In the genomic region with DNA sequence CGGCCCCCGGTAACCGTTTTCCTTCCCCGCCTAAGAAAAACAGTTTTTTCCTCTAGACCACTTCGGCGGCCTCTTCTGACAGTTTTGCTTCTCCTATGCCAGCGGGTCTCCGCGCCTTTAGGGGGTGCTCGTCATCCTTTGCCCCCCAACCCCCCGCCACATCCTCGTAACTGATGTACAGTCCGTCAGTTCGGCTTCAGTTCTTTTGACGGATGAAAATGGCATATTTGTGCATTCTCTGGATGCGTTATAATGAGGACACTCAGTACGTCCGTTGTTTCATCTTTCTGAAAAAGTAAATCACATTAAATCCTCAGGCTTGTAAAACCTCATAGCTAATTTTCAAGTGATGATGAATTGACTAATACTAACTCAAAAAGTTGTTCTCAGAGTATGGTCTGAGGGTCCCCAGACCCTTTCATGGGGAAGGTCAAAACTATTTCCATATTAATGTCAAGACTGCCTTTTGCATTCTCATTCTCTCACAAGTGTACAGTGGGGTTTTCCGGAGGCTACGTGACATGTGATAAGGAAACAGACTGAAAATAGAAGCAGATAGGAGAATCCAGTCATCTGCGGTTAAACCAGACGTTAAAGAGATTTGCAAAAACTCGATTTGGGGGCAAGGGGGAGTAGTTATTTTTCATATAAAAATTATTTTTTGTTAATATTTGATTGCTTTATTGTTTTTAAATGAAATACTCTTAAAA, we compare ENCODE assay signal across 8 cellular contexts. TPM values are rescaled to one million over a fixed set of nuclear protein-coding genes. Genes with fewer than 3 reads are reported as not detected.
DNase-seq lines count a peak whose midpoint lies in the region; TF ChIP-seq lines count a peak whose summit lies in the region.

No MANE protein-coding gene starts in this region.

- H3K27ac Mint-ChIP-seq in osteocyte (ENCODE audit: unreplicated experiment), result peak overlapping the region; percentile 98

- TF ChIP-seq CTCF in osteocyte (IDR thresholded peaks at IDR 0.05), result peak; percentile 50

- peak overlapping the region; percentile 91 for H3K4me3 Mint-ChIP-seq in osteocyte (ENCODE audit: unreplicated experiment)

- DNase-seq in activated CD4-positive, alpha-beta T cell treated with anti-CD3 and anti-CD28 coated beads for 24 hours (ENCODE audit: low read depth in 2 of 2), result peak; percentile 13 to 29
- no peak for DNase-seq in activated CD4-positive, alpha-beta T cell treated with anti-CD3 and anti-CD28 coated beads for 1 hour
- DNase-seq in HCEC 1CT (peak; percentile 16), MV-4-11 (lab: John Stamatoyannopoulos, UW) (peak; percentile 71), activated T-cell treated with anti-CD3 and anti-CD28 coated beads for 24 hours (ENCODE audit: low read depth) (peak; percentile 44), fibroblast of the conjunctiva (ENCODE audit: low read depth) (peak; percentile 29), osteocyte (ENCODE audit: extremely low spot score, unreplicated experiment) (no peak), posterior cingulate gyrus (no peak)

- H3K9me3 Mint-ChIP-seq in osteocyte (ENCODE audit: unreplicated experiment), result no peaks in the 10 kb centered on the region

- H3K36me3 Mint-ChIP-seq in osteocyte (ENCODE audit: unreplicated experiment), result peaks cover 3% of the 10 kb centered on the region

- no peaks in the 10 kb centered on the region for H3K27me3 Mint-ChIP-seq in osteocyte (ENCODE audit: unreplicated experiment)

- peaks cover 39% of the 10 kb centered on the region for H3K4me1 Mint-ChIP-seq in osteocyte (ENCODE audit: unreplicated experiment)

- intact Hi-C loops in posterior cingulate gyrus (cut with DNase I), result loop anchor here (5.0 to 10.0 kb wide), 2 partner anchors 69 to 262 kb away; a partner anchor contains a TSS

RNA-seq across cellular contexts. Expression of a gene that starts 0.8 kb away (rescaled TPM):
- total RNA-seq in osteocyte, result 542 and 552 TPM in 2 replicates

RNA-seq across cellular contexts. Expression of a gene that starts 53.7 kb away (rescaled TPM):
- total RNA-seq in osteocyte, result 52.0 and 53.7 TPM in 2 replicates

Comparison
In these comparisons a context has a peak if more than half of its experiments do, and no peak if none do; other contexts are left out.
1. DNase-seq: peak in activated CD4-positive, alpha-beta T cell treated with anti-CD3 and anti-CD28 coated beads for 24 hours (2 of 2), HCEC 1CT (single experiment), MV-4-11 (single experiment), activated T-cell treated with anti-CD3 and anti-CD28 coated beads for 24 hours (single experiment) and fibroblast of the conjunctiva (single experiment); none in activated CD4-positive, alpha-beta T cell treated with anti-CD3 and anti-CD28 coated beads for 1 hour (single experiment), osteocyte (single experiment) and posterior cingulate gyrus (0 of 10).